In the genomic region with DNA sequence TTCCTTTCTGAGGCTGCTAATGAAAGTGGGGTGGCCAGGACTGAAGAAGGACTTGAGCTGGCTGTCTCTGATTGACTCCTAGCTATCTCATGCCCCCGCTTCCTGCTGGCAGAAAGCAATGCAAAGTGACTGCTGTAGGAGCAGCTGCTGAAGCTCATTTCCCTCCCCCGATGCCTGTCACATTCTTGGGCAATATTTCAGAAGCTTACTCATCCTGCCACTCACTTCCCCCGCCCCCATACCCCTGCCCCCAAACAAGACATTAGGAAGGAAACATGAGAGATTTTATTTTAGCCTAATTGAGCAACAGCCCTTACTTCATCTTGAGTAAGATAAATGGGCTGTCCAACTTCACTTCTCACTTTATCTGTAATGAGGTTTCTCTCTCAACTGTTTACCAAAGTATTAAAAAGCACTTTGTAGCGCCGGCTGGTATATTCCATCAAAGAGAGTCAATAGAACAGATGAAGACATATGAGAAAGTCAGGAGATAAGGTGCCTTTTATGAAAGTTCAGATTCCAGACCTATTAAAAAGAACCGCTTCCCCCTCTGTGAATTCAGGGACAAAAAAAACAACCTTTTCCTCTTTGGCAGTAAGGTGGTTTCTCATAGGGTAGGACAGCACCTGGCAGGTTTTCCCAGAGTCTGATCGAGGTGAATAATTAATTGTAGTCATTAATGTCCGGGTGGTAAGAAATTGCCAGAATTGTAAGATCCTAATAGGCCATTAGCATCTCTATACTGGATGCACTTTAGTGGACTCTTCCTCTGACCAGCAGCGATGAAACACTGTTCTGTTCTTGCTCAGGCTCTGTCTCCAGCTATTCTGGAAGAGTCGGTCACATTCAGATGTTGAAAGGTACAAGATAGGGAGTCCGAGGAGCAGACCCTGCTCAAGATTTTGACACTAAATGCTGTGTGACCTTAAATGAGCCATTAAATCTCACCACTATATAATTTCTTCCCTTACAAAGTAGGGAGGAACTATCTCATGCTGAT, we compare ENCODE assay signal across 8 cellular contexts.
DNase-seq lines count a peak whose midpoint lies in the region; ATAC-seq and TF ChIP-seq lines count a peak whose summit lies in the region.

No MANE protein-coding gene starts in this region.

- no peaks in the 10 kb centered on the region for H3K79me2 ChIP-seq in fibroblast of lung (ENCODE audit: control insufficient read depth, insufficient read depth, low read length)

- ATAC-seq in GM19043 (IDR thresholded peaks at IDR 0.05; ENCODE audit: low read depth, unreplicated experiment), result peak; percentile 88
- ATAC-seq in HG03196 (IDR thresholded peaks at IDR 0.05; ENCODE audit: unreplicated experiment), result peak; percentile 96

- H3K4me1 ChIP-seq in BE2C (no peaks in the 10 kb centered on the region), fibroblast of lung (ENCODE audit: control insufficient read depth, extremely low read depth, insufficient read depth, low read length) (peaks cover 18% of the 10 kb centered on the region), neuronal stem cell (ENCODE audit: control insufficient read depth in 2 of 2, insufficient read depth in 1 of 2, low read depth in 1 of 2, low read length in 2 of 2) (peaks cover 7 to 10% of the 10 kb centered on the region in 2 donors), testis (peaks cover 8% of the 10 kb centered on the region)

- peak overlapping the region; percentile 89 for H3K4me2 ChIP-seq in fibroblast of lung (ENCODE audit: extremely low read depth, insufficient read depth, low read length)
- H3K4me2 ChIP-seq in neuronal stem cell (ENCODE audit: insufficient read depth, low read length, poor library complexity, severe bottlenecking), result no peak overlapping the region

- H2BK120ac ChIP-seq in neuronal stem cell (ENCODE audit: low read depth, low read length), result no peak overlapping the region

- no peak overlapping the region for H2BK5ac ChIP-seq in neuronal stem cell (ENCODE audit: low read length)

- peak overlapping the region; percentile 49 for H3K27ac ChIP-seq in fibroblast of lung (ENCODE audit: insufficient read depth, low read length)
- H3K27ac ChIP-seq in neuronal stem cell (replicated peaks; ENCODE audit: low read length), result no peak overlapping the region
- no peak overlapping the region for H3K27ac ChIP-seq in testis

- H3K4me3 ChIP-seq in BE2C (ENCODE audit: low read depth, low read length), result no peak overlapping the region
- peak overlapping the region in 3 of 4 experiments; percentile 9 to 20 (median 15) for H3K4me3 ChIP-seq in fibroblast of lung (replicated peaks in 1 of 4; ENCODE audit: control extremely low read depth in 1 of 4, insufficient read depth in 1 of 4, low read depth in 3 of 4, low read length in 4 of 4)
- H3K4me3 ChIP-seq in neuronal stem cell (ENCODE audit: low read length in 2 of 2), result no peak overlapping the region
- H3K4me3 ChIP-seq in testis, result no peak overlapping the region

- no peaks in the 10 kb centered on the region for H3K27me3 ChIP-seq in BE2C
- H3K27me3 ChIP-seq in fibroblast of lung (ENCODE audit: control insufficient read depth, insufficient read depth, low read length), result no peaks in the 10 kb centered on the region
- no peaks in the 10 kb centered on the region for H3K27me3 ChIP-seq in neuronal stem cell (ENCODE audit: control insufficient read depth in 3 of 3, insufficient read depth in 3 of 3, low read depth in 1 of 3, low read length in 3 of 3)
- H3K27me3 ChIP-seq in testis, result no peaks in the 10 kb centered on the region

- H4K8ac ChIP-seq in neuronal stem cell (ENCODE audit: low read depth, low read length), result no peak overlapping the region

- intact Hi-C loops in testis (cut with DNase I; ENCODE audit: low total_unique reads), result no loop called here

- H2BK15ac ChIP-seq in neuronal stem cell (ENCODE audit: low read length), result no peak overlapping the region

- H2AFZ ChIP-seq in fibroblast of lung (ENCODE audit: low read length) (no peak overlapping the region), neuronal stem cell (ENCODE audit: low read length) (peak overlapping the region; percentile 49)

- H3K79me1 ChIP-seq in neuronal stem cell (ENCODE audit: low read depth, low read length), result no peaks in the 10 kb centered on the region

- no peak overlapping the region for H3K18ac ChIP-seq in neuronal stem cell (ENCODE audit: low read length)

- H3K36me3 ChIP-seq in BE2C (no peaks in the 10 kb centered on the region), fibroblast of lung (ENCODE audit: control insufficient read depth, insufficient read depth, low read length) (no peaks in the 10 kb centered on the region), neuronal stem cell (replicated peaks in 1 of 2; ENCODE audit: control insufficient read depth in 2 of 2, insufficient read depth in 2 of 2, low read length in 2 of 2) (no peaks in the 10 kb centered on the region), testis (ENCODE audit: low read depth, missing control alignments) (no peaks in the 10 kb centered on the region)

- H4K20me1 ChIP-seq in fibroblast of lung (ENCODE audit: control insufficient read depth, extremely low read depth, insufficient read depth, low read length), result no peaks in the 10 kb centered on the region

- H2AK5ac ChIP-seq in neuronal stem cell (ENCODE audit: low read depth, low read length), result no peak overlapping the region

- TF ChIP-seq CTCF in BE2C (IDR thresholded peaks at IDR 0.05; ENCODE audit: low read depth, low read length) (no peak), fibroblast of lung (conservative IDR thresholded peaks at IDR 0.05 in 1 of 2, IDR thresholded peaks at IDR 0.05 in 1 of 2; ENCODE audit: low read depth in 1 of 2, low read length in 2 of 2) (no peak), testis (IDR thresholded peaks at IDR 0.05) (no peak)

- H3K9me3 ChIP-seq in BE2C, result no peaks in the 10 kb centered on the region
- H3K9me3 ChIP-seq in fibroblast of lung (ENCODE audit: control insufficient read depth, insufficient read depth, low read depth, low read length), result no peaks in the 10 kb centered on the region
- no peaks in the 10 kb centered on the region for H3K9me3 ChIP-seq in neuronal stem cell (replicated peaks in 1 of 2; ENCODE audit: control insufficient read depth in 2 of 2, insufficient read depth in 1 of 2, low read depth in 1 of 2, low read length in 2 of 2)
- H3K9me3 ChIP-seq in testis, result no peaks in the 10 kb centered on the region

- WGBS in neuronal stem cell (ENCODE audit: extremely low coverage in 2 of 2, insufficient read length in 2 of 2, insufficient replicate concordance in 1 of 2), 2 donors, result no CpG with 5 or more reads among the region's 11 CpGs
- 40 to 51% methylated on average over 11 of the region's 11 CpGs for WGBS in testis, 2 donors

- no peak overlapping the region for H3K14ac ChIP-seq in neuronal stem cell (ENCODE audit: low read length)

- no peak overlapping the region for H4K91ac ChIP-seq in neuronal stem cell (ENCODE audit: low read depth, low read length, poor library complexity)

- H3K9ac ChIP-seq in fibroblast of lung (ENCODE audit: insufficient read depth, low read length) (no peak overlapping the region), neuronal stem cell (ENCODE audit: low read depth, low read length, poor library complexity) (no peak overlapping the region)

- no peak overlapping the region for H3K4ac ChIP-seq in neuronal stem cell (ENCODE audit: low read length)

- H3K23ac ChIP-seq in neuronal stem cell (ENCODE audit: low read depth, low read length, poor library complexity), result no peak overlapping the region

- H2BK12ac ChIP-seq in neuronal stem cell (ENCODE audit: low read length), result no peak overlapping the region

- peak; percentile 61 for DNase-seq in BE2C
- DNase-seq in NCI-H345 treated with DMSO at 0.1 percent for 48 hours (lab: John Stamatoyannopoulos, UW; ENCODE audit: unreplicated experiment), result peak; percentile 60
- DNase-seq in activated CD4-positive, alpha-beta T cell treated with anti-CD3 and anti-CD28 coated beads, Interleukin-2, amount 50 U/mL, for 4 hours, result peak; percentile 3 to 13
- DNase-seq in fibroblast of lung (ENCODE audit: low read depth in 2 of 2), result peak; percentile 91 to 92
- DNase-seq in neuronal stem cell (ENCODE audit: low spot score), result no peak
- DNase-seq in testis, result peak; percentile 83

- no peak for TF ChIP-seq POLR2A in testis (IDR thresholded peaks at IDR 0.05)

Comparison
In these comparisons a context has a peak if more than half of its experiments do, and no peak if none do; other contexts are left out.
1. H3K4me3 ChIP-seq: peak in fibroblast of lung (3 of 4); none in BE2C (single experiment), neuronal stem cell (0 of 2) and testis (0 of 2).